ENCODE assay signal across 18 cellular contexts in the genomic region with DNA sequence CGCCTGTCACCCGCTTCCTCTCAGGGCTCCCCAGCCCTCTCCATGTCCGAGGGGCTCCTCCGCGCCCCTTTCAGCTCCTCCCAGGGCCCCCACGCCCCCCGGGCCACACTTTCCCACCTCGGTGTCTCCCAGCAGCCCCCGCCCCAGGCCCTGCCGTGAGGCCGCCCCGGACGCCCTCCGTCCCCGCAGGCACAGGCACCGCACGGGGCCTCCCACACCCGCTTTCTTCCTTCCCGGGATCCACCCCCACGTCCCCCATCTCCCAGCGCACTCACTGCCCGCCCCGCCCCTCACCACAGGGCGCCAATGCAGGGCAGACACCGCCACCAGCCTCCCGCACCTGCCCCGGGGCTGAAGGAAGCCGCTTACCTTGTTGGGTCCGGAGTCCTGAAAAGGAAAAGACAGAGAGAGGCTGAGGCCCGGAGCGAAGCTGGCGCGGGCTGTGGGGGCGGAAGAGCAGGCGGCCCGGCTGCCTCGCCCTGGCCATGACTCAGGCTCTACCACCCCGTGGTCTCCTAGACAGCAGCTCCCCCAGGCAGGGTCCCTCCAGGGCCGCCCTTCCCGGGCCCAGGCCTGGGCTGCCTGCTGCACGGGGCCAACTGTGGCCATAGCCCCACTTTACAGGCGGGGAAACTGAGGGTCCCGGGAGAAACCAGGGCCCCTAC. TPM values are rescaled to one million over a fixed set of nuclear protein-coding genes. Genes with fewer than 3 reads are reported as not detected.
"Had no signal": no experiment of that assay in that cellular context is flagged by ENCODE, and none has a peak within 500 bp of the region (broad histone marks: within the 10 kb centered on the region; RNA-seq: fewer than 3 reads in every experiment).

No MANE protein-coding gene starts in this region.

- ATAC-seq: activated CD8-positive, alpha-beta T cell treated with anti-CD3 and anti-CD28 coated beads, Interleukin-2, amount 10 ng/mL, durations not matched to agents 7 days and 5 days; left lung; pancreas; stimulated activated naive B cell treated with anti-CD40 and anti-IgM and Interleukin-4, amounts not matched to agents 10 μg/mL and 1 μg/mL and 100 μg/mL, for 72 hours; upper lobe of right lung had no signal

- H3K27ac ChIP-seq: cardiac muscle cell, colonic mucosa, heart right ventricle, left lung, pancreas, upper lobe of right lung had no signal

- H3K36me3 ChIP-seq: cardiac muscle cell, colonic mucosa, heart right ventricle, left lung, pancreas, upper lobe of right lung had no signal

- H3K27me3 ChIP-seq: cardiac muscle cell, colonic mucosa, pancreas had no signal

- FAIRE-seq: endothelial cell of umbilical vein, frontal cortex, islet of Langerhans, pancreas had no signal

- H3K4me3 ChIP-seq: cardiac muscle cell, colonic mucosa, heart right ventricle, left lung, pancreas, smooth muscle cell, upper lobe of right lung had no signal

- DNase-seq: activated CD4-positive, alpha-beta T cell treated with anti-CD3 and anti-CD28 coated beads for 48 hours; activated CD8-positive, alpha-beta T cell treated with anti-CD3 and anti-CD28 coated beads, Interleukin-2, amount 10 ng/mL, durations not matched to agents 7 days and 5 days; activated naive CD4-positive, alpha-beta T cell; colonic mucosa; effector CD4-positive, alpha-beta T cell; mesendoderm; retina; stimulated activated naive B cell treated with anti-CD40 and anti-IgM and Interleukin-4, amounts not matched to agents 10 μg/mL and 1 μg/mL and 100 μg/mL, for 72 hours; upper lobe of right lung had no signal

- H3K4me1 ChIP-seq: colonic mucosa, heart right ventricle, left lung, pancreas, upper lobe of right lung had no signal

- H3K4me2 ChIP-seq: smooth muscle cell had no signal

- H3K9me3 ChIP-seq: colonic mucosa, heart right ventricle, left lung, pancreas, upper lobe of right lung had no signal

RNA-seq across cellular contexts. Expression of a gene that starts 37.7 kb away (rescaled TPM):
- total RNA-seq: fibroblast of lung had no signal
